In genomic region chr4:16225139-16225538, GRCh38 we compare ENCODE assay signal across 8 cellular contexts. TPM values are rescaled to one million over a fixed set of nuclear protein-coding genes. Genes with fewer than 3 reads are reported as not detected.
DNase-seq lines count a peak whose midpoint lies in the region; ATAC-seq and TF ChIP-seq lines count a peak whose summit lies in the region.

No MANE protein-coding gene starts in this region.

- 12% methylated on average over 5 of the region's 5 CpGs for WGBS in suprapubic skin

- peak overlapping the region; percentile 81 for H3K4me3 Mint-ChIP-seq in activated T-helper 2 cell treated with anti-CD3 and anti-CD28 coated beads, Interferon-gamma antibody, Interleukin-2, Interleukin-4, amounts not matched to agents 10 μg/mL and 5 μg/mL and 100 μg/mL, durations not matched to agents 14 hours and 24 hours and 36 hours (ENCODE audit: low read depth)

- peaks cover 33% of the 10 kb centered on the region for H3K36me3 Mint-ChIP-seq in activated T-helper 2 cell treated with anti-CD3 and anti-CD28 coated beads, Interferon-gamma antibody, Interleukin-2, Interleukin-4, amounts not matched to agents 10 μg/mL and 5 μg/mL and 100 μg/mL, durations not matched to agents 14 hours and 24 hours and 36 hours (ENCODE audit: low read depth)

- no peaks in the 10 kb centered on the region for H3K27me3 Mint-ChIP-seq in activated T-helper 2 cell treated with anti-CD3 and anti-CD28 coated beads, Interferon-gamma antibody, Interleukin-2, Interleukin-4, amounts not matched to agents 10 μg/mL and 5 μg/mL and 100 μg/mL, durations not matched to agents 14 hours and 24 hours and 36 hours (ENCODE audit: low read depth)

- intact Hi-C loops in activated T-helper 2 cell treated with anti-CD3 and anti-CD28 coated beads, Interferon-gamma antibody, Interleukin-2, Interleukin-4, amounts not matched to agents 10 μg/mL and 5 μg/mL and 100 μg/mL, durations not matched to agents 14 hours and 24 hours and 36 hours (cut with micrococcal nuclease) = loop anchor here (1.0 to 10.0 kb wide), 7 partner anchors 9 to 1590 kb away; partner anchors contain the start of genes CPEB2, DCAF16, FBXL5 and NCAPG

- no peaks in the 10 kb centered on the region for H3K9me3 ChIP-seq in iPS-15b (ENCODE audit: control insufficient read depth, insufficient read depth, low read length)
- H3K9me3 ChIP-seq in suprapubic skin = no peaks in the 10 kb centered on the region

- no peak for TF ChIP-seq POLR2A in suprapubic skin (IDR thresholded peaks at IDR 0.05)

- POLR2A ChIA-PET in GM10248 (lab: Yijun Ruan, JAX) = no interaction called here

- H3K36me3 ChIP-seq in iPS-15b (ENCODE audit: control insufficient read depth, insufficient read depth, low read length) = no peaks in the 10 kb centered on the region
- no peaks in the 10 kb centered on the region for H3K36me3 ChIP-seq in suprapubic skin

- ATAC-seq in HG03135 (IDR thresholded peaks at IDR 0.05; ENCODE audit: unreplicated experiment) (no peak), HG02885 (IDR thresholded peaks at IDR 0.05; ENCODE audit: poor library complexity, unreplicated experiment) (no peak)

- H3K4me1 ChIP-seq in iPS-15b (ENCODE audit: control insufficient read depth, insufficient read depth, low read length) (peaks cover 2% of the 10 kb centered on the region), suprapubic skin (peaks cover 38% of the 10 kb centered on the region)

- TF ChIP-seq CTCF in HFF-Myc (IDR thresholded peaks at IDR 0.05; ENCODE audit: low read depth, low read length, missing control alignments) = no peak
- TF ChIP-seq CTCF in suprapubic skin (IDR thresholded peaks at IDR 0.05) = no peak
- TF ChIP-seq CTCF in GM10248 (IDR thresholded peaks at IDR 0.05; ENCODE audit: control extremely low read depth, extremely low read depth, low read depth, missing control alignments) = no peak

- in situ Hi-C loops in ACHN (cut with HindIII; ENCODE audit: low pct_ligation_motif_present, low pct_unique_long_range_greater_than_20kb, low sequenced_read_pairs) = no loop called here

- no peaks in the 10 kb centered on the region for H3K9me3 Mint-ChIP-seq in activated T-helper 2 cell treated with anti-CD3 and anti-CD28 coated beads, Interferon-gamma antibody, Interleukin-2, Interleukin-4, amounts not matched to agents 10 μg/mL and 5 μg/mL and 100 μg/mL, durations not matched to agents 14 hours and 24 hours and 36 hours

- H3K4me3 ChIP-seq in HFF-Myc (replicated peaks; ENCODE audit: low read depth, low read length) (peak overlapping the region; percentile 74), iPS-15b (ENCODE audit: low read depth, low read length) (peak overlapping the region; percentile 63), suprapubic skin (peak overlapping the region; percentile 94)

- H3K27me3 ChIP-seq in iPS-15b (ENCODE audit: control insufficient read depth, insufficient read depth, low read length) = no peaks in the 10 kb centered on the region
- H3K27me3 ChIP-seq in suprapubic skin = no peaks in the 10 kb centered on the region

- H3K4me1 Mint-ChIP-seq in activated T-helper 2 cell treated with anti-CD3 and anti-CD28 coated beads, Interferon-gamma antibody, Interleukin-2, Interleukin-4, amounts not matched to agents 10 μg/mL and 5 μg/mL and 100 μg/mL, durations not matched to agents 14 hours and 24 hours and 36 hours (ENCODE audit: low read depth) = peaks cover 39% of the 10 kb centered on the region

- TF ChIP-seq EP300 in suprapubic skin (IDR thresholded peaks at IDR 0.05) = no peak

- no peak overlapping the region for H3K27ac ChIP-seq in suprapubic skin

- peak overlapping the region; percentile 83 for H3K27ac Mint-ChIP-seq in activated T-helper 2 cell treated with anti-CD3 and anti-CD28 coated beads, Interferon-gamma antibody, Interleukin-2, Interleukin-4, amounts not matched to agents 10 μg/mL and 5 μg/mL and 100 μg/mL, durations not matched to agents 14 hours and 24 hours and 36 hours

- DNase-seq in ACHN = peak; percentile 32
- no peak for DNase-seq in HFF-Myc (ENCODE audit: extremely low read depth, low read depth)
- DNase-seq in activated T-helper 2 cell treated with anti-CD3 and anti-CD28 coated beads, Interferon-gamma antibody, Interleukin-2, Interleukin-4, amounts not matched to agents 10 μg/mL and 5 μg/mL and 100 μg/mL, durations not matched to agents 14 hours and 24 hours and 36 hours (ENCODE audit: low spot score) = no peak
- DNase-seq in suprapubic skin (ENCODE audit: low spot score in 2 of 2) = no peak
- no peak for DNase-seq in GM10248 (ENCODE audit: extremely low spot score)

- CTCF ChIA-PET in GM10248 (lab: Yijun Ruan, JAX) = interaction anchor here (2.4 to 2.5 kb wide), 2 partner anchors 11 to 19 kb away, joined by 8 to 17 read pairs; no protein-coding TSS in a partner anchor

- H3K9ac ChIP-seq in iPS-15b (ENCODE audit: low read depth, low read length) = no peak overlapping the region

RNA-seq across cellular contexts. Expression of gene TAPT1, which starts 1.1 kb away (rescaled TPM):
- total RNA-seq in activated T-helper 2 cell treated with anti-CD3 and anti-CD28 coated beads, Interferon-gamma antibody, Interleukin-2, Interleukin-4, amounts not matched to agents 10 μg/mL and 5 μg/mL and 100 μg/mL, durations not matched to agents 14 hours and 24 hours and 36 hours = 28.1 and 32.9 TPM in 2 replicates
- total RNA-seq in suprapubic skin = 10 to 100 TPM; 15.3 to 57.2 (median 23.7) TPM
